In the genomic region with DNA sequence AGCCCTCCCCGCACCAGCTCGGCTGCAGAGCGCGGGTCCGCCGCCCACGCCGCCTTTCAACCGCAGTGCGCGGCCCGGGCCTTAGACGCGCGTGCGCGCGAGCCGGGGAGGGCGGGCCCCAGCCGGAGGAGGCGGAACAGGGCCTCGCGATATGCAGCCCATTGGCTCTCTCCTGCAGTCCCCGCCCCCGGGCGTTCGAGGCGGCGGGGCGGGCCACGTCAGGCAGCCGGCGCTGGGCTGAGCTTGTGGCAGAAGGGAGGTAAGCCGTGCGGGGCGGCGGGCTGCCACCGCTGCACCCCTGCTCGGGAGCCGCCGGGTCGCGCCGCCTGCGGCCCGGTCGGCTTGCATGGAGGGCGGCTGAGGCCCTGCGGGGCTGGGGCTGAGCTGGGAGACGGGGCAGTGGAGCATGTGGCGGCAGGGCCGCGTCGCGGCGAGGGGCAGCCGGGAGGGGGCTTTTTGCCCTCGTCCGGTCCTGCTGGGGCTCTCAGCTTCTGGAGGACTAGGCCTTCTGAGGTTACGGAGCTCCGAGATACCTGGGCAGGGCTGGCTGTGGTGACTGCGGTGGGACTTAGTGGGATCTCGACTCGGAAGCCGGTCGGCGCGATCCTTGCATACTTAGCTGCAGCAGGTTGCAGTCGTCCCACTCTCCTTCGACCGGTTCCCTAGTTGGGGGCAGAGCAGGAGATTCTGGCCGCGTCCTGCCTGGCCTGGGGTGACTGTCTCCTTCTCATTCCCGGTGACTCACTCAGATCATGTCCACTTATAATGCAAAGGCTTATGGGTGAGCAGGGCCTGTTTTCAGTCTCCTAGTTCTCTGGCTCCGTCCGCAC, we compare ENCODE assay signal across 8 cellular contexts. TPM values are rescaled to one million over a fixed set of nuclear protein-coding genes. Genes with fewer than 3 reads are reported as not detected.
DNase-seq lines count a peak whose midpoint lies in the region; ATAC-seq lines count a peak whose summit lies in the region.

A gene with protein sequence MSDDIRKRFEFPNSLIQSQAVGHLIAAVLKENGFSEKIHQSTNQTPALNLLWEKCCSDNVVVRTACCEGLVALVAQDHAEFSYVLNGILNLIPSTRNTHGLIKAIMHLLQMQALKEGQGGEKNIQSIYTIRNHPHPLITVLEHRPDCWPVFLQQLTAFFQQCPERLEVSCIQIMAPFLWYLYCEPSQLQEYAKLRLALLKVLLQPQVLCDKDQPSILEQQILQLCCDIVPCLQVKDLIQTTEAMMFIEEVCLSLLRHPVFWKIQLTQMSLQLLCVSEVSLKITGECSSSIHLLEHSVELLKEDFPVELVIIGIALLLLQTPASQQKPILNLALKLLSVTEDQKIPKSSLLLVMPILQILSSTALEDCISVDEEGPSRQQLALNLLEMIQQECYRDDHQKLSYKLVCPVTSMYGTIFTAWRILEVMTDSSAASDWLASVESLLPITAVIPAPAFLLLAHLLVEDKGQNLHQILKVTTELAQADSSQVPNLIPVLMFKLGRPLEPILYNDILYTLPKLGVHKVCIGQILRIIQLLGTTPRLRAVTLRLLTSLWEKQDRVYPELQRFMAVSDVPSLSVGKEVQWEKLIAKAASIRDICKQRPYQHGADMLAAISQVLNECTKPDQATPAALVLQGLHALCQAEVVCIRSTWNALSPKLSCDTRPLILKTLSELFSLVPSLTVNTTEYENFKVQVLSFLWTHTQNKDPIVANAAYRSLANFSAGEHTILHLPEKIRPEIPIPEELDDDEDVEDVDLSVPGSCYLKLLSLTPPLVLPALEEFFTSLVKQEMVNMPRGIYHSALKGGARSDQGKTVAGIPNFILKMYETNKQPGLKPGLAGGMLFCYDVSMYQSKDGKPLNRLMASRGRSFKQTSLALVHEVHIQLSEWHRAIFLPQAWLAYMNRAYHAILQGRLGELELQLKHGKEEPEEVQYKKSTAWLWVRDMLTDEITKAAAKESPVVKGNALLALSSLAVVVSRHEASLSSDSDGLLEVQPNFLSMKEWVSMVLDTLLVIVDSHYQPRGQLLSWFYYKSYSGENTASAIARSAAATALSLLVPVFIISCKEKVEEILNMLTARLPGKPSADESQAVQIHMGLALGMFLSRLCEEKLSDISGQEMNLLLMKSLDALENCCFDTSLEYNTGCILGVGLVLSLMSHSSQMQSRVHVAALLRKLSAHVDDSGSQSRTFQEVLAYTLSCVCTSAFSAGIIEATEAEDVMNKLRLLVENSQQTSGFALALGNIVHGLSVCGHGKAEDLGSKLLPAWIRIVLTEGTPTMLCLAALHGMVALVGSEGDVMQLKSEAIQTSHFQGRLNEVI (N-terminal part only) (plus strand): TSS at position 225 of the 830 bp plus-strand sequence. CDS start 31,095 bp downstream, outside the sequence.

- ATAC-seq in GM18861 (IDR thresholded peaks at IDR 0.05; ENCODE audit: unreplicated experiment) (peak; percentile 96), HG03097 (IDR thresholded peaks at IDR 0.05; ENCODE audit: low FRiP score, unreplicated experiment) (peak; percentile 97)

- DNase-seq in A172 (ENCODE audit: low spot score) (peak; percentile 85), NCI-H2171 (lab: John Stamatoyannopoulos, UW) (peak; percentile 81), iris pigment epithelial cell (ENCODE audit: low read depth) (peak; percentile 96)
- peak; percentile 90 to 94 (median 92) for DNase-seq in activated CD4-positive, CD25-positive, alpha-beta regulatory T cell (lab: John Stamatoyannopoulos, UW)
- peak; percentile 96 for DNase-seq in central memory CD4-positive, alpha-beta T cell
- DNase-seq in stimulated activated CD4-positive, alpha-beta T cell treated with anti-CD3 and anti-CD28 coated beads, Interleukin-12 subunit alpha, Interleukin-12 subunit beta, amount 100 ng/mL, for 4 hours = peak; percentile 94

RNA-seq across cellular contexts. Expression of the gene that starts here (rescaled TPM):
- total RNA-seq in A172 (2014; rRNA removed; shearing (Covaris generic)) = 32.1 and 32.6 TPM in 2 replicates

Comparison
In these comparisons a context has a peak if more than half of its experiments do, and no peak if none do; other contexts are left out.
1. Peak in every context shown above with its lines: DNase-seq and ATAC-seq.